ENCODE assay signal across 1 cellular context in the genomic region with DNA sequence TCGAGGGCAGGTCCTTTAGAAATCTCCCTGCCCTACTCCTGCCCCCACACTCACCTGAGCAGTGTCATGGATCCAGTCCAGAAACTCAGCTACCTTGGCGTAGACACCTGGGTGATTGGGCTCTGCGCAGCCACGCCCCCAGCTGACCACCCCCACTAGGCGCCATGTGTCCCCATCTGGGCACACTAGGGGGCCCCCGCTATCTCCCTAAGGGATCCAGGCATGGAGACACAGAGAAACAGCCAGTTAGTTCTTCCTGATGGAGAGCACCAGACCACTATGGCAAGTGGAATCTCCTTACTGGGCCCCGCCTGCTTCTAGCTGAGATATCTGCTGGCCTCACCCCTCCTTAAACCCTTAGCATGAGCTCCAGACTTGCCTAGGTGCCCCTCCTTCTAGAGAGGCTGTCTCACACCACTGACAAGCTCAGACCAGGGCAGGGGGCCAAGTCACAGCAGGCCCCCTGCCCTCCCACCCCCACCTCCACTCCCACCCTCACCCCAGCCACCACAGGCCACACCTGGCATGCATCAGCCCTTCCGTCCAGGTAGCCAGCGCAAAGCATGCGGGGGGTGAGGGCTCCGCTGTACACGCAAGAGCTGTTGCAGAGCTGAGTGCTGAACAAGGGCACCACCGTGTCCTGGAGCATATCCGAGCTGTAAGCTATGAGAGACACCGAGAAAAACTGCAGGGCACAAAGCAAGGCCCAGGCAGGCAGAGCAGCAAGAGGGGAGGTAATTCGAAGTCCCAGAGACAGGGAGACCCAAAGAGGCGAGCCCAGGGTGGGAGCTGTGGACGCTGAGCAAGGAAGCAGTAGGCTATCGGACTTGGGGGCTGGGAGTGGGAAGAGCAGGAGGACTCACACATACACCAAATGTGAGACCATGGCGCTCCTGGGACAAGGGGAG.
TF ChIP-seq lines count a peak whose summit lies in the region.

No MANE protein-coding gene starts in this region.

TF ChIP-seq in GM23338, 12 proteins besides CTCF, POLR2A, EP300 and RAD21:
- no peak for TF ChIP-seq EZH2phosphoT487 (IDR thresholded peaks at IDR 0.05; ENCODE audit: unreplicated experiment)
- no peak for TF ChIP-seq ZNF331 (CRISPR knock-in tag; IDR thresholded peaks at IDR 0.05; ENCODE audit: low read depth)
- no peak for TF ChIP-seq POLR2AphosphoS5 (IDR thresholded peaks at IDR 0.05; ENCODE audit: low read depth)
- no peak for TF ChIP-seq STAT1 (IDR thresholded peaks at IDR 0.05; ENCODE audit: unreplicated experiment)
- no peak for TF ChIP-seq JUNB (IDR thresholded peaks at IDR 0.05; ENCODE audit: unreplicated experiment)
- TF ChIP-seq, protein P1, sequence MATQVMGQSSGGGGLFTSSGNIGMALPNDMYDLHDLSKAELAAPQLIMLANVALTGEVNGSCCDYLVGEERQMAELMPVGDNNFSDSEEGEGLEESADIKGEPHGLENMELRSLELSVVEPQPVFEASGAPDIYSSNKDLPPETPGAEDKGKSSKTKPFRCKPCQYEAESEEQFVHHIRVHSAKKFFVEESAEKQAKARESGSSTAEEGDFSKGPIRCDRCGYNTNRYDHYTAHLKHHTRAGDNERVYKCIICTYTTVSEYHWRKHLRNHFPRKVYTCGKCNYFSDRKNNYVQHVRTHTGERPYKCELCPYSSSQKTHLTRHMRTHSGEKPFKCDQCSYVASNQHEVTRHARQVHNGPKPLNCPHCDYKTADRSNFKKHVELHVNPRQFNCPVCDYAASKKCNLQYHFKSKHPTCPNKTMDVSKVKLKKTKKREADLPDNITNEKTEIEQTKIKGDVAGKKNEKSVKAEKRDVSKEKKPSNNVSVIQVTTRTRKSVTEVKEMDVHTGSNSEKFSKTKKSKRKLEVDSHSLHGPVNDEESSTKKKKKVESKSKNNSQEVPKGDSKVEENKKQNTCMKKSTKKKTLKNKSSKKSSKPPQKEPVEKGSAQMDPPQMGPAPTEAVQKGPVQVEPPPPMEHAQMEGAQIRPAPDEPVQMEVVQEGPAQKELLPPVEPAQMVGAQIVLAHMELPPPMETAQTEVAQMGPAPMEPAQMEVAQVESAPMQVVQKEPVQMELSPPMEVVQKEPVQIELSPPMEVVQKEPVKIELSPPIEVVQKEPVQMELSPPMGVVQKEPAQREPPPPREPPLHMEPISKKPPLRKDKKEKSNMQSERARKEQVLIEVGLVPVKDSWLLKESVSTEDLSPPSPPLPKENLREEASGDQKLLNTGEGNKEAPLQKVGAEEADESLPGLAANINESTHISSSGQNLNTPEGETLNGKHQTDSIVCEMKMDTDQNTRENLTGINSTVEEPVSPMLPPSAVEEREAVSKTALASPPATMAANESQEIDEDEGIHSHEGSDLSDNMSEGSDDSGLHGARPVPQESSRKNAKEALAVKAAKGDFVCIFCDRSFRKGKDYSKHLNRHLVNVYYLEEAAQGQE (IDR thresholded peaks at IDR 0.05; ENCODE audit: unreplicated experiment): no peak
- no peak for TF ChIP-seq ZNF114 (CRISPR knock-in tag; IDR thresholded peaks at IDR 0.05)
- TF ChIP-seq, protein P2, sequence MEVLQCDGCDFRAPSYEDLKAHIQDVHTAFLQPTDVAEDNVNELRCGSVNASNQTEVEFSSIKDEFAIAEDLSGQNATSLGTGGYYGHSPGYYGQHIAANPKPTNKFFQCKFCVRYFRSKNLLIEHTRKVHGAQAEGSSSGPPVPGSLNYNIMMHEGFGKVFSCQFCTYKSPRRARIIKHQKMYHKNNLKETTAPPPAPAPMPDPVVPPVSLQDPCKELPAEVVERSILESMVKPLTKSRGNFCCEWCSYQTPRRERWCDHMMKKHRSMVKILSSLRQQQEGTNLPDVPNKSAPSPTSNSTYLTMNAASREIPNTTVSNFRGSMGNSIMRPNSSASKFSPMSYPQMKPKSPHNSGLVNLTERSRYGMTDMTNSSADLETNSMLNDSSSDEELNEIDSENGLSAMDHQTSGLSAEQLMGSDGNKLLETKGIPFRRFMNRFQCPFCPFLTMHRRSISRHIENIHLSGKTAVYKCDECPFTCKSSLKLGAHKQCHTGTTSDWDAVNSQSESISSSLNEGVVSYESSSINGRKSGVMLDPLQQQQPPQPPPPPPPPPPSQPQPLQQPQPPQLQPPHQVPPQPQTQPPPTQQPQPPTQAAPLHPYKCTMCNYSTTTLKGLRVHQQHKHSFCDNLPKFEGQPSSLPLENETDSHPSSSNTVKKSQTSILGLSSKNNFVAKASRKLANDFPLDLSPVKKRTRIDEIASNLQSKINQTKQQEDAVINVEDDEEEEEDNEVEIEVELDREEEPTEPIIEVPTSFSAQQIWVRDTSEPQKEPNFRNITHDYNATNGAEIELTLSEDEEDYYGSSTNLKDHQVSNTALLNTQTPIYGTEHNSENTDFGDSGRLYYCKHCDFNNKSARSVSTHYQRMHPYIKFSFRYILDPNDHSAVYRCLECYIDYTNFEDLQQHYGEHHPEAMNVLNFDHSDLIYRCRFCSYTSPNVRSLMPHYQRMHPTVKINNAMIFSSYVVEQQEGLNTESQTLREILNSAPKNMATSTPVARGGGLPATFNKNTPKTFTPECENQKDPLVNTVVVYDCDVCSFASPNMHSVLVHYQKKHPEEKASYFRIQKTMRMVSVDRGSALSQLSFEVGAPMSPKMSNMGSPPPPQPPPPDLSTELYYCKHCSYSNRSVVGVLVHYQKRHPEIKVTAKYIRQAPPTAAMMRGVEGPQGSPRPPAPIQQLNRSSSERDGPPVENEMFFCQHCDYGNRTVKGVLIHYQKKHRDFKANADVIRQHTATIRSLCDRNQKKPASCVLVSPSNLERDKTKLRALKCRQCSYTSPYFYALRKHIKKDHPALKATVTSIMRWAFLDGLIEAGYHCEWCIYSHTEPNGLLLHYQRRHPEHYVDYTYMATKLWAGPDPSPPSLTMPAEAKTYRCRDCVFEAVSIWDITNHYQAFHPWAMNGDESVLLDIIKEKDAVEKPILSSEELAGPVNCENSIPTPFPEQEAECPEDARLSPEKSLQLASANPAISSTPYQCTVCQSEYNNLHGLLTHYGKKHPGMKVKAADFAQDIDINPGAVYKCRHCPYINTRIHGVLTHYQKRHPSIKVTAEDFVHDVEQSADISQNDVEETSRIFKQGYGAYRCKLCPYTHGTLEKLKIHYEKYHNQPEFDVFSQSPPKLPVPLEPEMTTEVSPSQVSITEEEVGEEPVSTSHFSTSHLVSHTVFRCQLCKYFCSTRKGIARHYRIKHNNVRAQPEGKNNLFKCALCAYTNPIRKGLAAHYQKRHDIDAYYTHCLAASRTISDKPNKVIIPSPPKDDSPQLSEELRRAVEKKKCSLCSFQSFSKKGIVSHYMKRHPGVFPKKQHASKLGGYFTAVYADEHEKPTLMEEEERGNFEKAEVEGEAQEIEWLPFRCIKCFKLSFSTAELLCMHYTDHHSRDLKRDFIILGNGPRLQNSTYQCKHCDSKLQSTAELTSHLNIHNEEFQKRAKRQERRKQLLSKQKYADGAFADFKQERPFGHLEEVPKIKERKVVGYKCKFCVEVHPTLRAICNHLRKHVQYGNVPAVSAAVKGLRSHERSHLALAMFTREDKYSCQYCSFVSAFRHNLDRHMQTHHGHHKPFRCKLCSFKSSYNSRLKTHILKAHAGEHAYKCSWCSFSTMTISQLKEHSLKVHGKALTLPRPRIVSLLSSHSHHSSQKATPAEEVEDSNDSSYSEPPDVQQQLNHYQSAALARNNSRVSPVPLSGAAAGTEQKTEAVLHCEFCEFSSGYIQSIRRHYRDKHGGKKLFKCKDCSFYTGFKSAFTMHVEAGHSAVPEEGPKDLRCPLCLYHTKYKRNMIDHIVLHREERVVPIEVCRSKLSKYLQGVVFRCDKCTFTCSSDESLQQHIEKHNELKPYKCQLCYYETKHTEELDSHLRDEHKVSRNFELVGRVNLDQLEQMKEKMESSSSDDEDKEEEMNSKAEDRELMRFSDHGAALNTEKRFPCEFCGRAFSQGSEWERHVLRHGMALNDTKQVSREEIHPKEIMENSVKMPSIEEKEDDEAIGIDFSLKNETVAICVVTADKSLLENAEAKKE (CRISPR knock-in tag; IDR thresholded peaks at IDR 0.05): no peak
- no peak for TF ChIP-seq CREB1 (CRISPR knock-in tag; IDR thresholded peaks at IDR 0.05; ENCODE audit: low read depth)
- no peak for TF ChIP-seq NANOG (IDR thresholded peaks at IDR 0.05; ENCODE audit: borderline replicate concordance)
- TF ChIP-seq EZH2 (IDR thresholded peaks at IDR 0.05; ENCODE audit: low read depth, unreplicated experiment): no peak
- TF ChIP-seq, protein P3, sequence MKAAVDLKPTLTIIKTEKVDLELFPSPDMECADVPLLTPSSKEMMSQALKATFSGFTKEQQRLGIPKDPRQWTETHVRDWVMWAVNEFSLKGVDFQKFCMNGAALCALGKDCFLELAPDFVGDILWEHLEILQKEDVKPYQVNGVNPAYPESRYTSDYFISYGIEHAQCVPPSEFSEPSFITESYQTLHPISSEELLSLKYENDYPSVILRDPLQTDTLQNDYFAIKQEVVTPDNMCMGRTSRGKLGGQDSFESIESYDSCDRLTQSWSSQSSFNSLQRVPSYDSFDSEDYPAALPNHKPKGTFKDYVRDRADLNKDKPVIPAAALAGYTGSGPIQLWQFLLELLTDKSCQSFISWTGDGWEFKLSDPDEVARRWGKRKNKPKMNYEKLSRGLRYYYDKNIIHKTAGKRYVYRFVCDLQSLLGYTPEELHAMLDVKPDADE (IDR thresholded peaks at IDR 0.05): no peak
